In genomic region chr13:47798194-47798593, GRCh38 we compare ENCODE assay signal across 15 cellular contexts.
DNase-seq lines count a peak whose midpoint lies in the region; ATAC-seq, FAIRE-seq and TF ChIP-seq lines count a peak whose summit lies in the region.
"Had no signal": no experiment of that assay in that cellular context is flagged by ENCODE, and none has a peak within 500 bp of the region (broad histone marks: within the 10 kb centered on the region; RNA-seq: fewer than 3 reads in every experiment).

No MANE protein-coding gene starts in this region.

- H3K4me1 ChIP-seq in mammary epithelial cell (ENCODE audit: insufficient read depth, low read length) (no peaks in the 10 kb centered on the region), breast epithelium (no peaks in the 10 kb centered on the region), A549 (no peaks in the 10 kb centered on the region), foreskin keratinocyte (no peaks in the 10 kb centered on the region)

- no peaks in the 10 kb centered on the region for H3K79me2 ChIP-seq in mammary epithelial cell (ENCODE audit: insufficient read depth, low read length)

- ATAC-seq in A549 (no peak), foreskin keratinocyte (peak; percentile 50)

- H3K27ac ChIP-seq in mammary epithelial cell (ENCODE audit: insufficient read depth, low read depth, low read length) (no peak overlapping the region), breast epithelium (no peak overlapping the region), A549 (no peak overlapping the region), foreskin keratinocyte (no peak overlapping the region)
- H3K27ac ChIP-seq: C4-2B had no signal

- no TSS peak for BruUV-seq in mammary epithelial cell (replicated peaks; lab: Mats Ljungman, UMichigan)

- 69% methylated on average over 2 of the region's 6 CpGs for WGBS in mammary epithelial cell (ENCODE audit: low coverage, missing lambda C conversion rate)
- 48% methylated on average over 6 of the region's 6 CpGs for WGBS in A549 (ENCODE audit: missing lambda C conversion rate)

- H3K27me3 ChIP-seq in mammary epithelial cell (ENCODE audit: insufficient read depth, low read length) (no peaks in the 10 kb centered on the region), breast epithelium (no peaks in the 10 kb centered on the region), foreskin keratinocyte (peaks cover 6% of the 10 kb centered on the region)

- H4K20me1 ChIP-seq in mammary epithelial cell (ENCODE audit: insufficient read depth, low read length) = no peaks in the 10 kb centered on the region

- H3K4me3 ChIP-seq in mammary epithelial cell (replicated peaks in 1 of 3; ENCODE audit: insufficient read depth in 1 of 3, low read depth in 2 of 3, low read length in 3 of 3) = no peak overlapping the region
- no peak overlapping the region for H3K4me3 ChIP-seq in breast epithelium
- H3K4me3 ChIP-seq in A549 = no peak overlapping the region
- H3K4me3 ChIP-seq: GM23338 had no signal

- no peak overlapping the region for H3K27ac Mint-ChIP-seq in chondrocyte (ENCODE audit: unreplicated experiment)
- H3K27ac Mint-ChIP-seq: CD4-positive, alpha-beta T cell; GM23338 had no signal

- H3K36me3 ChIP-seq in mammary epithelial cell (ENCODE audit: insufficient read depth, low read length) = no peaks in the 10 kb centered on the region
- H3K36me3 ChIP-seq in breast epithelium = no peaks in the 10 kb centered on the region

- TF ChIP-seq EP300 in A549 (IDR thresholded peaks at IDR 0.05) = no peak

- TF ChIP-seq RAD21 in A549 (conservative IDR thresholded peaks at IDR 0.05 in 1 of 2, IDR thresholded peaks at IDR 0.05 in 1 of 2) = no peak

- H3K27me3 Mint-ChIP-seq in chondrocyte (ENCODE audit: low read depth) = no peaks in the 10 kb centered on the region

- TF ChIP-seq CTCF in mammary epithelial cell (conservative IDR thresholded peaks at IDR 0.05 in 1 of 2, IDR thresholded peaks at IDR 0.05 in 1 of 2; ENCODE audit: extremely low read depth in 1 of 2, insufficient read depth in 1 of 2, low read depth in 1 of 2, low read length in 2 of 2) (no peak), breast epithelium (IDR thresholded peaks at IDR 0.05) (no peak), A549 (IDR thresholded peaks at IDR 0.05) (no peak), foreskin keratinocyte (conservative IDR thresholded peaks at IDR 0.05) (no peak), chondrocyte (IDR thresholded peaks at IDR 0.05) (no peak)

- TF ChIP-seq POLR2A in breast epithelium (IDR thresholded peaks at IDR 0.05) (no peak), A549 (IDR thresholded peaks at IDR 0.05; ENCODE audit: low read length) (no peak)

- no peak overlapping the region for H3K9ac ChIP-seq in mammary epithelial cell (ENCODE audit: insufficient read depth, low read length)

- H3K36me3 Mint-ChIP-seq in chondrocyte (ENCODE audit: low read depth) = no peaks in the 10 kb centered on the region

- POLR2A ChIA-PET in A549 (lab: Yijun Ruan, JAX) = no interaction called here

- intact Hi-C loops in mammary epithelial cell (cut with micrococcal nuclease) = loop anchor here (5.0 kb wide), 2 partner anchors 194 to 969 kb away; no protein-coding TSS in a partner anchor
- intact Hi-C loops in breast epithelium (cut with DNase I; ENCODE audit: low total_unique reads) = no loop called here

- H3K9me3 ChIP-seq in mammary epithelial cell (replicated peaks; ENCODE audit: insufficient read depth, low read length) (no peaks in the 10 kb centered on the region), breast epithelium (peaks cover 0 to 5% of the 10 kb centered on the region in 2 donors), A549 (no peaks in the 10 kb centered on the region)

- in situ Hi-C loops in mammary epithelial cell (cut with MboI; ENCODE audit: low sequenced_read_pairs in 2 of 2) = no loop called here

- peaks cover 5% of the 10 kb centered on the region for H3K9me3 Mint-ChIP-seq in chondrocyte (ENCODE audit: low read depth)

- no peak overlapping the region for H3K4me2 ChIP-seq in mammary epithelial cell (ENCODE audit: insufficient read depth, low read depth, low read length)
- no peak overlapping the region for H3K4me2 ChIP-seq in A549
- H3K4me2 ChIP-seq: GM23338 had no signal

- no peak overlapping the region for H2AFZ ChIP-seq in mammary epithelial cell (ENCODE audit: low read depth, low read length)
- H2AFZ ChIP-seq: GM23338 had no signal

- FAIRE-seq in A549 (lab: Jason Lieb, UNC) = no peak
- FAIRE-seq: H54 had no signal

- CTCF ChIA-PET in mammary epithelial cell (lab: Charles Lee; ENCODE audit: low non-redundant PET) = interaction anchor here (0.6 kb wide), 2 partner anchors 11 to 42 kb away, joined by 3 read pairs; no protein-coding TSS in a partner anchor
- CTCF ChIA-PET in A549 (lab: Yijun Ruan, JAX) = no interaction called here

- dilution Hi-C loops in mammary epithelial cell (cut with HindIII; ENCODE audit: low sequenced_read_pairs) = loop anchor here (10.0 kb wide), 1 partner anchor 247 kb away; no protein-coding TSS in a partner anchor

- H3K4me3 Mint-ChIP-seq in chondrocyte (ENCODE audit: unreplicated experiment) = no peak overlapping the region
- H3K4me3 Mint-ChIP-seq: CD4-positive, alpha-beta T cell; GM23338 had no signal

- H3K4me1 Mint-ChIP-seq in chondrocyte (ENCODE audit: low read depth) = peaks cover 3% of the 10 kb centered on the region
- H3K4me1 Mint-ChIP-seq: GM23338 had no signal

- DNase-seq in mammary epithelial cell = peak; percentile 4
- no peak for DNase-seq in breast epithelium (ENCODE audit: low spot score in 2 of 2)
- DNase-seq in A549 (ENCODE audit: low read depth in 1 of 2, low spot score in 1 of 2) = no peak
- peak; percentile 26 for DNase-seq in COLO668 (lab: John Stamatoyannopoulos, UW; ENCODE audit: unreplicated experiment)
- peak; percentile 14 to 39 for DNase-seq in foreskin keratinocyte
- DNase-seq in NCI-H524 treated with DMSO at 0.1 percent for 48 hours (lab: John Stamatoyannopoulos, UW) = no peak
- DNase-seq in chondrocyte (ENCODE audit: low spot score) = no peak
- DNase-seq: ACHN; CD4-positive, alpha-beta T cell; DMS153; DMS79 treated with DMSO at 0.1 percent for 48 hours; GF-D8 had no signal

TF ChIP-seq in A549, 52 proteins besides CTCF, POLR2A, EP300 and RAD21:
- TF ChIP-seq MAFK (IDR thresholded peaks at IDR 0.05; ENCODE audit: partially characterized antibody) = peak; percentile 35
- TF ChIP-seq E2F6 (IDR thresholded peaks at IDR 0.05; ENCODE audit: borderline replicate concordance, low read depth) = no peak
- no peak for TF ChIP-seq EHF (CRISPR knock-in tag; IDR thresholded peaks at IDR 0.05)
- TF ChIP-seq MAZ (IDR thresholded peaks at IDR 0.05; ENCODE audit: borderline replicate concordance, low read depth, low read length) = no peak
TF ChIP-seq in A549: peak in this region for 1.

Comparison
In these comparisons a context has a peak if more than half of its experiments do, and no peak if none do; other contexts are left out.
1. DNase-seq: peak in mammary epithelial cell (single experiment), COLO668 (single experiment) and foreskin keratinocyte (2 of 2); none in breast epithelium (0 of 2), A549 (0 of 2), NCI-H524 treated with DMSO at 0.1 percent for 48 hours (single experiment) and chondrocyte (single experiment).